In the genomic region with DNA sequence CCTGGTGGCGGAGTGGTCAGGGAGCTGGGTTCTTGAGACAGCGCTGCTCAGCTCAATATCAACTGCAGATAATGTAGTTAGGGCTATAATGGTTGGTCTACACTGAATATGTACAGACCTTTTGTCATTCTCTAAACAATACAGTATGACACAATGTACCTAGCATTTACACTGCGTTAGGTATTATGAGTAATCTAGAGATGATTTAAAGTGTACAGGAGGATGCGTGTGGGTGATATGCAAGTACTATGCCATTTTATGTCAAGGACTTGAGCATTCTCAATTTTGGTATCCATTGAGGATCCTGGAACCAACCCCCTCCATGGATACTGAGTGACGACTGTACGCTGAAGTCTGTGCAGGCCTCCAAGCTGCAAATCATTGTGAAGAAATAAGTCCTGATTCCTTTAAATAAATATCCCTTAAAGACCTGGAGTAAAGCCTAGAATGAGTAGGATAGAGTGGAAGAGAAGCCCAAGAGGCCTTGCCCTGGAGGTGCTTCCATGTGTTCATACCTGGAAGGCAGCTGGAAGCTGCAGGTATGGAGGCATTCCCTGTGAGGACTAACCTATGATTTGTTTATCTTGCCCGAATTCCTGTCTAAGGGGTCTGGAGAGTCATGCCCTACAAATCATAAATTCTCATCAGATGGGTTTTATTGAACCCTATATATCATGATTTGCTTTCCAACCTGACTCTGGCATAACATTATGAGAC, we compare ENCODE assay signal across 21 cellular contexts. TPM values are rescaled to one million over a fixed set of nuclear protein-coding genes. Genes with fewer than 3 reads are reported as not detected.
"Had no signal": no experiment of that assay in that cellular context is flagged by ENCODE, and none has a peak within 500 bp of the region (broad histone marks: within the 10 kb centered on the region; RNA-seq: fewer than 3 reads in every experiment).

No MANE protein-coding gene starts in this region.

- H3K4me1 ChIP-seq: body of pancreas, upper lobe of right lung had no signal

- H3K36me3 ChIP-seq: right atrium auricular region, upper lobe of right lung, WERI-Rb-1 had no signal

- H3K36me3 Mint-ChIP-seq: activated naive CD8-positive, alpha-beta T cell; naive thymus-derived CD8-positive, alpha-beta T cell had no signal

- H3K27me3 ChIP-seq: body of pancreas, right atrium auricular region, upper lobe of right lung had no signal

- ATAC-seq: activated T-cell treated with anti-CD3 and anti-CD28 coated beads, Interleukin-2, amount 50 U/mL, for 4 hours; body of pancreas; left lobe of liver; naive thymus-derived CD8-positive, alpha-beta T cell; T-helper 17 cell; upper lobe of right lung had no signal

- H3K27ac ChIP-seq: body of pancreas, right atrium auricular region, upper lobe of right lung, WERI-Rb-1 had no signal

- H3K4me3 Mint-ChIP-seq: activated CD4-positive, alpha-beta memory T cell treated with anti-CD3 and anti-CD28 coated beads, Interleukin-2, amount 10 ng/mL, durations not matched to agents 7 days and 5 days; activated naive CD8-positive, alpha-beta T cell; activated T-cell treated with anti-CD3 and anti-CD28 coated beads, Interleukin-2, amount 50 U/mL, for 4 hours; central memory CD8-positive, alpha-beta T cell; naive thymus-derived CD8-positive, alpha-beta T cell; T-helper 17 cell had no signal

- H3K9me3 ChIP-seq: body of pancreas, right atrium auricular region, upper lobe of right lung had no signal

- H3K4me3 ChIP-seq: body of pancreas, coronary artery, right atrium auricular region, upper lobe of right lung had no signal

- H3K27ac Mint-ChIP-seq: activated CD4-positive, alpha-beta memory T cell treated with anti-CD3 and anti-CD28 coated beads, Interleukin-2, amount 10 ng/mL, durations not matched to agents 7 days and 5 days; activated naive CD8-positive, alpha-beta T cell; naive thymus-derived CD8-positive, alpha-beta T cell; progenitor cell of endocrine pancreas; T-helper 17 cell had no signal

- H3K4me1 Mint-ChIP-seq: central memory CD8-positive, alpha-beta T cell; naive thymus-derived CD8-positive, alpha-beta T cell had no signal

- H3K9me3 Mint-ChIP-seq: activated CD4-positive, alpha-beta memory T cell treated with anti-CD3 and anti-CD28 coated beads, Interleukin-2, amount 10 ng/mL, durations not matched to agents 7 days and 5 days; activated T-cell treated with anti-CD3 and anti-CD28 coated beads, Interleukin-2, amount 50 U/mL, for 4 hours; central memory CD8-positive, alpha-beta T cell; naive thymus-derived CD8-positive, alpha-beta T cell had no signal

- DNase-seq: activated CD4-positive, alpha-beta memory T cell treated with anti-CD3 and anti-CD28 coated beads, Interleukin-2, amount 10 ng/mL, durations not matched to agents 7 days and 5 days; activated CD4-positive, alpha-beta T cell treated with anti-CD3 and anti-CD28 coated beads for 4 hours; activated gamma-delta T cell; activated T-cell treated with anti-CD3 and anti-CD28 coated beads, Interleukin-2, amount 50 U/mL, for 4 hours; amniotic stem cell; body of pancreas; foreskin melanocyte; islet precursor cell; naive thymus-derived CD8-positive, alpha-beta T cell; stimulated activated CD4-positive, alpha-beta T cell treated with anti-CD3 and anti-CD28 coated beads, Interleukin-15, amount 100 ng/mL, for 24 hours; stimulated activated CD4-positive, alpha-beta T cell treated with anti-CD3 and anti-CD28 coated beads, Interleukin-4, amount 100 ng/mL, for 1 hour; stimulated activated naive CD4-positive, alpha-beta T cell treated with Interleukin-2 at 50 U/mL for 16 hours; T-helper 17 cell; upper lobe of right lung; WERI-Rb-1 had no signal

RNA-seq across cellular contexts. Expression of a gene that starts 15.7 kb away (rescaled TPM):
- polyA plus RNA-seq: naive thymus-derived CD8-positive, alpha-beta T cell had no signal
